In the genomic region with DNA sequence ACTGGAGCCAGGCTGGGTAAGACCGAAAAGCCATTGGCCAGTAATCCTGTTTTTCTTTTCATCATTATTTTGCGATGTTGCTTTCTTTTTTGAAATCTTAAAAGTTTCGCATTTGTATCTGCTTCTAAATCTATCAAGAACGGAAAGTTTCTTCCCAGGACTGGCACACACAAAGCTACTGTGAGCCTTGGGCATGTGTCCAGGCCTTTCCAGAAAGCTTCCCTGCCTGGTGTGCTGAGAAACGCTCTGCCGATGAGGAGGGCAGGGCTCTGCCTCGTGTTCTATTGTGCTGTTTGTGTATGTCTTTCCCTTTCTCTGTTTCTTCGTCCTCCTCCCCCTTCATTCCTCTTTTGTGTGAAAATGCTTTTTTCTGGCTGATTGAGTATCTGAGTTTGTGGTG, we compare ENCODE assay signal across 10 cellular contexts.
A peak's percentile ranks its signal among the peaks of the same experiment; 100 is the strongest.
DNase-seq lines count a peak whose midpoint lies in the region; ATAC-seq, FAIRE-seq and TF ChIP-seq lines count a peak whose summit lies in the region.
"Had no signal": no experiment of that assay in that cellular context is flagged by ENCODE, and none has a peak within 500 bp of the region (broad histone marks: within the 10 kb centered on the region; RNA-seq: fewer than 3 reads in every experiment).

No MANE protein-coding gene starts in this region.

- FAIRE-seq in keratinocyte (lab: Jason Lieb, UNC), result peak; percentile 5

- H2AFZ ChIP-seq in keratinocyte (ENCODE audit: control insufficient read depth, low read length), result peak overlapping the region; percentile 60

- peak overlapping the region; percentile 62 for H3K4me2 ChIP-seq in keratinocyte (ENCODE audit: control insufficient read depth, extremely low read depth, insufficient read depth, low read depth, low read length)

- CTCF ChIA-PET in CD8-positive, alpha-beta T cell (lab: Charles Lee), result interaction anchor here (1.0 kb wide), 1 partner anchor 39 kb away, joined by 3 read pairs; no protein-coding TSS in a partner anchor

- no peaks in the 10 kb centered on the region for H3K27me3 Mint-ChIP-seq in CD4-positive, CD25-positive, alpha-beta regulatory T cell
- no peaks in the 10 kb centered on the region for H3K27me3 Mint-ChIP-seq in CD8-positive, alpha-beta T cell (ENCODE audit: low read depth)

- POLR2A ChIA-PET in CD8-positive, alpha-beta T cell (lab: Charles Lee), result no interaction called here

- H3K4me3 Mint-ChIP-seq in CD4-positive, CD25-positive, alpha-beta regulatory T cell, result no peak overlapping the region
- H3K4me3 Mint-ChIP-seq in CD8-positive, alpha-beta T cell, result no peak overlapping the region

- no peak for TF ChIP-seq CTCF in keratinocyte (optimal IDR thresholded peaks at IDR 0.05 in 1 of 3, IDR thresholded peaks at IDR 0.05 in 1 of 3, conservative IDR thresholded peaks at IDR 0.05 in 1 of 3; ENCODE audit: extremely low read depth in 1 of 3, insufficient read depth in 2 of 3, low read length in 3 of 3)
- TF ChIP-seq CTCF in CD8-positive, alpha-beta T cell (IDR thresholded peaks at IDR 0.05), result no peak

- H4K20me1 ChIP-seq in keratinocyte (ENCODE audit: control insufficient read depth, extremely low read depth, insufficient read depth, low read length), result no peaks in the 10 kb centered on the region

- intact Hi-C loops in CD8-positive, alpha-beta T cell (cut with DNase I, micrococcal nuclease), result no loop called here

- no peak overlapping the region for H3K27ac ChIP-seq in CD4-positive, CD25-positive, alpha-beta regulatory T cell (ENCODE audit: insufficient read depth, low read length, poor library complexity, severe bottlenecking)
- peak overlapping the region; percentile 89 for H3K27ac ChIP-seq in caudate nucleus (ENCODE audit: low read depth, low read length)
- no peak overlapping the region for H3K27ac ChIP-seq in keratinocyte (ENCODE audit: control insufficient read depth, insufficient read depth, low read length)
- peak overlapping the region; percentile 57 for H3K27ac ChIP-seq in rectal smooth muscle tissue (ENCODE audit: low read depth, low read length)
- H3K27ac ChIP-seq in CD8-positive, alpha-beta T cell (ENCODE audit: low read depth, low read length), result no peak overlapping the region

- H3K36me3 Mint-ChIP-seq in CD4-positive, CD25-positive, alpha-beta regulatory T cell, result peaks cover 3% of the 10 kb centered on the region
- no peaks in the 10 kb centered on the region for H3K36me3 Mint-ChIP-seq in CD8-positive, alpha-beta T cell

- no peak for ATAC-seq in CD4-positive, CD25-positive, alpha-beta regulatory T cell (ENCODE audit: low read depth in 2 of 2)
- ATAC-seq in CD8-positive, alpha-beta T cell, result no peak

- H3K9ac ChIP-seq in keratinocyte (ENCODE audit: control insufficient read depth, extremely low read depth, insufficient read depth, low read length) (no peak overlapping the region), rectal smooth muscle tissue (ENCODE audit: low read length) (no peak overlapping the region)

- H3K9me3 Mint-ChIP-seq in CD4-positive, CD25-positive, alpha-beta regulatory T cell, result no peaks in the 10 kb centered on the region
- H3K9me3 Mint-ChIP-seq in CD8-positive, alpha-beta T cell, result no peaks in the 10 kb centered on the region

- no peaks in the 10 kb centered on the region for H3K79me2 ChIP-seq in keratinocyte (ENCODE audit: control insufficient read depth, insufficient read depth, low read length)

- DNase-seq in CD4-positive, CD25-positive, alpha-beta regulatory T cell, result no peak
- DNase-seq in caudate nucleus (lab: John Stamatoyannopoulos, UW) (peak in 47 of 61 donors; percentile 5 to 80 (median 42)), keratinocyte (ENCODE audit: low read depth, low spot score) (no peak), ACHN (no peak)
- DNase-seq in stimulated activated naive CD4-positive, alpha-beta T cell treated with Interleukin-2 at 50 U/mL for 16 hours (lab: John Stamatoyannopoulos, UW), result no peak
- no peak for DNase-seq in activated CD4-positive, alpha-beta T cell treated with anti-CD3 and anti-CD28 coated beads, Interleukin-2, amount 50 U/mL, for 1 hour
- DNase-seq in CD8-positive, alpha-beta T cell, result no peak
- DNase-seq: activated gamma-delta T cell, NCI-H2107 had no signal

- no peaks in the 10 kb centered on the region for H3K27me3 ChIP-seq in CD4-positive, CD25-positive, alpha-beta regulatory T cell (ENCODE audit: control insufficient read depth, insufficient read depth, low read length)
- H3K27me3 ChIP-seq in keratinocyte (ENCODE audit: control insufficient read depth, extremely low read depth, insufficient read depth, low read length) (no peaks in the 10 kb centered on the region), rectal smooth muscle tissue (ENCODE audit: control insufficient read depth, insufficient read depth, low read length) (peaks cover 2% of the 10 kb centered on the region)
- no peaks in the 10 kb centered on the region for H3K27me3 ChIP-seq in CD8-positive, alpha-beta T cell (ENCODE audit: insufficient read depth, low read length)

- in situ Hi-C loops in ACHN (cut with HindIII; ENCODE audit: low pct_ligation_motif_present, low pct_unique_long_range_greater_than_20kb, low sequenced_read_pairs), result no loop called here

- peaks cover 0 to 23% (median 9%) of the 10 kb centered on the region in 4 donors for H3K4me1 Mint-ChIP-seq in CD4-positive, CD25-positive, alpha-beta regulatory T cell
- H3K4me1 Mint-ChIP-seq in CD8-positive, alpha-beta T cell (ENCODE audit: low read depth), result peaks cover 18% of the 10 kb centered on the region

- H3K4me1 ChIP-seq in CD4-positive, CD25-positive, alpha-beta regulatory T cell (ENCODE audit: control insufficient read depth, insufficient read depth, low read length, poor library complexity, severe bottlenecking), result peaks cover 5% of the 10 kb centered on the region
- H3K4me1 ChIP-seq in keratinocyte (ENCODE audit: control insufficient read depth, extremely low read depth, insufficient read depth, low read length), result peaks cover 12% of the 10 kb centered on the region
- H3K4me1 ChIP-seq in rectal smooth muscle tissue (ENCODE audit: control insufficient read depth, insufficient read depth, low read length), result peaks cover 20% of the 10 kb centered on the region
- peaks cover 13% of the 10 kb centered on the region for H3K4me1 ChIP-seq in CD8-positive, alpha-beta T cell (ENCODE audit: insufficient read depth, low read length)

- no peaks in the 10 kb centered on the region for H3K9me3 ChIP-seq in CD4-positive, CD25-positive, alpha-beta regulatory T cell (ENCODE audit: control insufficient read depth in 2 of 2, low read length in 2 of 2)
- H3K9me3 ChIP-seq in keratinocyte (ENCODE audit: control insufficient read depth, low read depth, low read length), result no peaks in the 10 kb centered on the region
- H3K9me3 ChIP-seq in CD8-positive, alpha-beta T cell (ENCODE audit: low read length), result no peaks in the 10 kb centered on the region

- dilution Hi-C loops in keratinocyte (cut with MboI; ENCODE audit: extremely low pct_ligation_motif_present, low sequenced_read_pairs), result no loop called here

- no peak overlapping the region for H3K4me3 ChIP-seq in CD4-positive, CD25-positive, alpha-beta regulatory T cell (ENCODE audit: low read depth, low read length)
- H3K4me3 ChIP-seq in keratinocyte (ENCODE audit: control insufficient read depth in 2 of 3, extremely low read depth in 1 of 3, insufficient read depth in 2 of 3, low read depth in 1 of 3, low read length in 3 of 3) (no peak overlapping the region), rectal smooth muscle tissue (ENCODE audit: low read length) (peak overlapping the region; percentile 44)
- H3K4me3 ChIP-seq in CD8-positive, alpha-beta T cell (ENCODE audit: low read depth, low read length), result no peak overlapping the region

- H3K9me1 ChIP-seq in keratinocyte (ENCODE audit: control insufficient read depth, extremely low read depth, insufficient read depth, low read length), result no peaks in the 10 kb centered on the region

- H3K27ac Mint-ChIP-seq in CD4-positive, CD25-positive, alpha-beta regulatory T cell, result peak overlapping the region in 2 of 3 donors; percentile 39 to 45
- no peak overlapping the region for H3K27ac Mint-ChIP-seq in CD8-positive, alpha-beta T cell

- H3K36me3 ChIP-seq in CD4-positive, CD25-positive, alpha-beta regulatory T cell (ENCODE audit: control insufficient read depth, insufficient read depth, low read length), result no peaks in the 10 kb centered on the region
- H3K36me3 ChIP-seq in keratinocyte (ENCODE audit: control insufficient read depth in 2 of 2, extremely low read depth in 1 of 2, insufficient read depth in 2 of 2, low read length in 2 of 2) (no peaks in the 10 kb centered on the region), rectal smooth muscle tissue (ENCODE audit: control insufficient read depth, insufficient read depth, low read length) (no peaks in the 10 kb centered on the region)
- H3K36me3 ChIP-seq in CD8-positive, alpha-beta T cell (ENCODE audit: insufficient read depth, low read length), result no peaks in the 10 kb centered on the region

Comparison
In these comparisons a context has a peak if more than half of its experiments do, and no peak if none do; other contexts are left out.
1. DNase-seq: peak in caudate nucleus (47 of 61); none in CD4-positive, CD25-positive, alpha-beta regulatory T cell (0 of 3), keratinocyte (single experiment), stimulated activated naive CD4-positive, alpha-beta T cell treated with Interleukin-2 at 50 U/mL for 16 hours (single experiment), ACHN (single experiment), activated CD4-positive, alpha-beta T cell treated with anti-CD3 and anti-CD28 coated beads, Interleukin-2, amount 50 U/mL, for 1 hour (single experiment) and CD8-positive, alpha-beta T cell (0 of 7).
2. H3K27ac ChIP-seq: peak in caudate nucleus (single experiment) and rectal smooth muscle tissue (single experiment); none in CD4-positive, CD25-positive, alpha-beta regulatory T cell (single experiment), keratinocyte (single experiment) and CD8-positive, alpha-beta T cell (single experiment).